ENCODE assay signal across 26 cellular contexts in genomic region chr22:17513612-17514011, GRCh38. TPM values are rescaled to one million over a fixed set of nuclear protein-coding genes. Genes with fewer than 3 reads are reported as not detected.
"Had no signal": no experiment of that assay in that cellular context is flagged by ENCODE, and none has a peak within 500 bp of the region (broad histone marks: within the 10 kb centered on the region; RNA-seq: fewer than 3 reads in every experiment).

No MANE protein-coding gene starts in this region.

- H3K27ac Mint-ChIP-seq: activated B cell treated with CpG ODN at 0.5 μM for 24 hours; activated CD4-positive, alpha-beta memory T cell treated with anti-CD3 and anti-CD28 coated beads for 36 hours; activated CD4-positive, alpha-beta T cell treated with anti-CD3 and anti-CD28 coated beads, Interleukin-2, amount 10 ng/mL, durations not matched to agents 7 days and 5 days; activated naive CD8-positive, alpha-beta T cell; T-helper 17 cell had no signal

- DNase-seq: activated B cell treated with CpG ODN at 0.5 μM for 24 hours; activated CD4-positive, alpha-beta memory T cell treated with anti-CD3 and anti-CD28 coated beads for 36 hours; activated CD4-positive, alpha-beta T cell treated with anti-CD3 and anti-CD28 coated beads for 1 hour; activated CD4-positive, alpha-beta T cell treated with anti-CD3 and anti-CD28 coated beads, Interleukin-2, amount 10 ng/mL, durations not matched to agents 7 days and 5 days; activated CD8-positive, alpha-beta memory T cell treated with anti-CD3 and anti-CD28 coated beads for 24 hours; activated effector memory CD4-positive, alpha-beta T cell treated with anti-CD3 and anti-CD28 coated beads, Interleukin-2, amount 50 U/mL, for 16 hours; activated naive CD4-positive, alpha-beta T cell treated with Interleukin-2 at 50 U/mL for 16 hours; activated T-cell treated with anti-CD3 and anti-CD28 coated beads, Interleukin-2, amount 50 U/mL, for 4 hours; amygdala; brain microvascular endothelial cell; MG63; MV-4-11; NCI-H1105; NCI-H1436; NCI-H1694 treated with DMSO at 0.1 percent for 48 hours; NCI-H2081; NCI-H510A treated with DMSO at 0.1 percent for 48 hours; NCI-H69; Peyer's patch; SHP77 treated with DMSO at 0.1 percent for 48 hours; T-helper 17 cell; T-helper 9 cell had no signal

- H3K4me1 Mint-ChIP-seq: activated B cell treated with CpG ODN at 0.5 μM for 24 hours; activated CD4-positive, alpha-beta T cell treated with anti-CD3 and anti-CD28 coated beads, Interleukin-2, amount 10 ng/mL, durations not matched to agents 7 days and 5 days; T-helper 17 cell had no signal

- H3K9me3 ChIP-seq: MG63, Peyer's patch had no signal

- H3K27me3 Mint-ChIP-seq: activated B cell treated with CpG ODN at 0.5 μM for 24 hours had no signal

- H3K27me3 ChIP-seq: brain microvascular endothelial cell, MG63, Peyer's patch had no signal

- H3K9me3 Mint-ChIP-seq: activated B cell treated with CpG ODN at 0.5 μM for 24 hours; activated CD4-positive, alpha-beta memory T cell treated with anti-CD3 and anti-CD28 coated beads for 36 hours; activated CD4-positive, alpha-beta T cell treated with anti-CD3 and anti-CD28 coated beads, Interleukin-2, amount 10 ng/mL, durations not matched to agents 7 days and 5 days; activated T-cell treated with anti-CD3 and anti-CD28 coated beads, Interleukin-2, amount 50 U/mL, for 4 hours had no signal

- H3K27ac ChIP-seq: brain microvascular endothelial cell, Peyer's patch, RWPE1 had no signal

- H3K36me3 ChIP-seq: brain microvascular endothelial cell, MG63, Peyer's patch had no signal

- H3K36me3 Mint-ChIP-seq: activated CD4-positive, alpha-beta memory T cell treated with anti-CD3 and anti-CD28 coated beads for 36 hours; activated naive CD8-positive, alpha-beta T cell had no signal

- H3K4me1 ChIP-seq: Peyer's patch had no signal

- ATAC-seq: activated T-cell treated with anti-CD3 and anti-CD28 coated beads, Interleukin-2, amount 50 U/mL, for 4 hours; HepG2; T-helper 17 cell had no signal

- H3K4me3 ChIP-seq: MG63, Peyer's patch had no signal

- H3K4me3 Mint-ChIP-seq: activated B cell treated with CpG ODN at 0.5 μM for 24 hours; activated CD4-positive, alpha-beta memory T cell treated with anti-CD3 and anti-CD28 coated beads for 36 hours; activated CD4-positive, alpha-beta T cell treated with anti-CD3 and anti-CD28 coated beads, Interleukin-2, amount 10 ng/mL, durations not matched to agents 7 days and 5 days; activated naive CD8-positive, alpha-beta T cell; activated T-cell treated with anti-CD3 and anti-CD28 coated beads, Interleukin-2, amount 50 U/mL, for 4 hours; T-helper 17 cell had no signal

RNA-seq across cellular contexts. Expression of gene SLC25A18, which starts 49.7 kb away (rescaled TPM):
- total RNA-seq: activated CD4-positive, alpha-beta memory T cell treated with anti-CD3 and anti-CD28 coated beads for 36 hours; activated CD4-positive, alpha-beta T cell treated with anti-CD3 and anti-CD28 coated beads, Interleukin-2, amount 10 ng/mL, durations not matched to agents 7 days and 5 days; activated T-cell treated with anti-CD3 and anti-CD28 coated beads, Interleukin-2, amount 50 U/mL, for 4 hours; SK-MEL-5; T-helper 17 cell had no signal
